13 cellular contexts compared by ENCODE assay signal in genomic region chr4:105179539-105180401, GRCh38. TPM values are rescaled to one million over a fixed set of nuclear protein-coding genes. Genes with fewer than 3 reads are reported as not detected.
DNase-seq lines count a peak whose midpoint lies in the region; ATAC-seq lines count a peak whose summit lies in the region.
"Had no signal": no experiment of that assay in that cellular context is flagged by ENCODE, and none has a peak within 500 bp of the region (broad histone marks: within the 10 kb centered on the region; RNA-seq: fewer than 3 reads in every experiment).

No MANE protein-coding gene starts in this region.

- no peaks in the 10 kb centered on the region for H3K36me3 ChIP-seq in mesenchymal stem cell (ENCODE audit: control insufficient read depth in 1 of 2, insufficient read depth in 2 of 2, low read depth in 1 of 2, low read length in 2 of 2)

- no peak overlapping the region for H3K4ac ChIP-seq in mesenchymal stem cell (ENCODE audit: low read depth in 1 of 2, low read length in 2 of 2)

- H3K18ac ChIP-seq in mesenchymal stem cell (ENCODE audit: low read depth in 1 of 2, low read length in 2 of 2) = no peak overlapping the region

- no peak overlapping the region for H2BK120ac ChIP-seq in mesenchymal stem cell (ENCODE audit: low read depth, low read length)

- in situ Hi-C loops in Caki2 (cut with HindIII; ENCODE audit: low pct_unique_long_range_greater_than_20kb, low sequenced_read_pairs) = no loop called here

- no peak overlapping the region for H2AFZ ChIP-seq in mesenchymal stem cell (ENCODE audit: low read depth, low read length)

- no peak overlapping the region for H3K14ac ChIP-seq in mesenchymal stem cell (ENCODE audit: low read length in 2 of 2)

- H2BK5ac ChIP-seq in mesenchymal stem cell (ENCODE audit: low read depth, low read length, poor library complexity, severe bottlenecking) = no peak overlapping the region

- no peaks in the 10 kb centered on the region for H3K4me1 ChIP-seq in mesenchymal stem cell (ENCODE audit: control insufficient read depth, insufficient read depth, low read depth, low read length)
- H3K4me1 ChIP-seq: SJSA1 had no signal

- peak; percentile 70 for ATAC-seq in GM21786 (IDR thresholded peaks at IDR 0.05; ENCODE audit: unreplicated experiment)
- ATAC-seq in HG02798 (IDR thresholded peaks at IDR 0.05; ENCODE audit: poor library complexity, unreplicated experiment) = no peak
- no peak for ATAC-seq in HG03442 (IDR thresholded peaks at IDR 0.05; ENCODE audit: unreplicated experiment)
- ATAC-seq in HG03280 (IDR thresholded peaks at IDR 0.05; ENCODE audit: unreplicated experiment) = no peak
- ATAC-seq: activated CD8-positive, alpha-beta T cell treated with anti-CD3 and anti-CD28 coated beads, Interleukin-2, amount 10 ng/mL, durations not matched to agents 7 days and 5 days had no signal

- H3K27ac ChIP-seq in mesenchymal stem cell (ENCODE audit: low read length, poor library complexity, severe bottlenecking) = no peak overlapping the region
- H3K27ac ChIP-seq: SJSA1 had no signal

- H3K4me2 ChIP-seq in mesenchymal stem cell (ENCODE audit: low read length, poor library complexity, severe bottlenecking) = no peak overlapping the region

- H3K4me3 ChIP-seq in mesenchymal stem cell (ENCODE audit: insufficient read depth in 1 of 2, low read depth in 1 of 2, low read length in 2 of 2) = no peak overlapping the region
- H3K4me3 ChIP-seq: SJSA1 had no signal

- no peak overlapping the region for H4K8ac ChIP-seq in mesenchymal stem cell (ENCODE audit: low read length)

- H3K79me1 ChIP-seq in mesenchymal stem cell (replicated peaks; ENCODE audit: low read length, poor library complexity, severe bottlenecking) = peaks cover 10% of the 10 kb centered on the region

- no peak overlapping the region for H2BK15ac ChIP-seq in mesenchymal stem cell (ENCODE audit: low read depth, poor library complexity, severe bottlenecking)

- DNase-seq in Caki2 (ENCODE audit: low read depth) = peak; percentile 44
- peak; percentile 40 for DNase-seq in amniotic epithelial cell (ENCODE audit: low read depth)
- peak; percentile 22 for DNase-seq in mesenchymal stem cell
- no peak for DNase-seq in retina
- DNase-seq: activated CD8-positive, alpha-beta T cell treated with anti-CD3 and anti-CD28 coated beads, Interleukin-2, amount 10 ng/mL, durations not matched to agents 7 days and 5 days; anterior cingulate cortex; cortex of kidney; NCI-H1092 treated with DMSO at 0.1 percent for 48 hours had no signal

- H3K27me3 ChIP-seq in mesenchymal stem cell (ENCODE audit: control insufficient read depth in 1 of 2, insufficient read depth in 1 of 2, low read length in 2 of 2) = no peaks in the 10 kb centered on the region
- H3K27me3 ChIP-seq: SJSA1 had no signal

- H2BK12ac ChIP-seq in mesenchymal stem cell (ENCODE audit: low read length in 2 of 2) = no peak overlapping the region

- H2AK5ac ChIP-seq in mesenchymal stem cell (ENCODE audit: low read length, severe bottlenecking) = no peak overlapping the region

- H3K9me3 ChIP-seq in mesenchymal stem cell (ENCODE audit: control insufficient read depth, low read length) = no peaks in the 10 kb centered on the region
- H3K9me3 ChIP-seq: SJSA1 had no signal

- no peak overlapping the region for H3K23ac ChIP-seq in mesenchymal stem cell (ENCODE audit: low read length in 2 of 2)

- no peak overlapping the region for H3K9ac ChIP-seq in mesenchymal stem cell (ENCODE audit: low read length)

- no peak overlapping the region for H4K91ac ChIP-seq in mesenchymal stem cell (ENCODE audit: low read length)

RNA-seq across cellular contexts. Expression of gene TET2, which starts 33.1 kb away (rescaled TPM):
- 4.1 and 4.3 TPM in 2 replicates for total RNA-seq in Caki2 (2014; rRNA removed; shearing (Covaris generic); ENCODE audit: low replicate concordance)
- polyA plus RNA-seq in mesenchymal stem cell (2013, experiment 1 of 2) = 4.8 TPM
- 4.6 TPM for polyA plus RNA-seq in mesenchymal stem cell (2013, experiment 2 of 2)
